In the genomic region with DNA sequence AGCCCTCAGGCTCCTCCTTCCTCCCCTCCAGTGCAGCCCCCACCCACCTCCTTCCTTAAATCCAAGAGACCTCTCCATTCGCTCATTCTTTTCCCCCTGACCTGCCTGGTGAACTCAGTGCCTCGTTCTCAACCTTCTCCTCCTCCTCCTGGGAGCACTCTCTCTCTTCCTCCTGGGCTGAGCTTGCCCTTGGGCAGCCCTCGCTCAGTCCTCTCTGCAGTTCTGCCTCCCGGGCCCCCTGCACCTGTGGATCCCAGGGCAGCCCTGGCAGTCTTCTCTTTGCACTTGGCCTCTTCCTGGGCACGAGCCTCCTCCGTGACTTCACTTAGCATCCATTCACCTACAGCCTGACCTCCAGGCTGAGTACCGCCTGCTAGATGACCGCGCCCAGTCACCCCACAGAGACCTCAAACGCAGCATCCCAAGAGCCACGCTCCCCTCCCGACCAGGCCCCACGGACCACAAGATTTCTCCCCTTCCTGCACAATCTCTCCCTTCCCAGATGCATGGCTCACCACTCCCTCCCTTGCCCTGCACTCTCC, we compare ENCODE assay signal across 18 cellular contexts. TPM values are rescaled to one million over a fixed set of nuclear protein-coding genes. Genes with fewer than 3 reads are reported as not detected.
DNase-seq lines count a peak whose midpoint lies in the region; ATAC-seq, FAIRE-seq and TF ChIP-seq lines count a peak whose summit lies in the region.
"Had no signal": no experiment of that assay in that cellular context is flagged by ENCODE, and none has a peak within 500 bp of the region (broad histone marks: within the 10 kb centered on the region; RNA-seq: fewer than 3 reads in every experiment).

No MANE protein-coding gene starts in this region.

- no peaks in the 10 kb centered on the region for H3K36me3 ChIP-seq in GM12878 (ENCODE audit: control insufficient read depth in 2 of 2, insufficient read depth in 2 of 2, low read length in 1 of 2)
- no peaks in the 10 kb centered on the region for H3K36me3 ChIP-seq in naive thymus-derived CD4-positive, alpha-beta T cell (ENCODE audit: control insufficient read depth in 2 of 3, insufficient read depth in 3 of 3, low read length in 3 of 3)
- H3K36me3 ChIP-seq: HAP-1 had no signal

- no TSS peak for BruUV-seq in GM12878 (replicated peaks; lab: Mats Ljungman, UMichigan)

- H3K27me3 ChIP-seq in GM12878 (replicated peaks in 1 of 2; ENCODE audit: control insufficient read depth in 2 of 2, insufficient read depth in 2 of 2, low read length in 1 of 2), result peaks cover 0 to 8% of the 10 kb centered on the region in 2 experiments; a peak in 2 of 4 replicates
- H3K27me3 ChIP-seq in naive thymus-derived CD4-positive, alpha-beta T cell (ENCODE audit: control insufficient read depth in 2 of 2, insufficient read depth in 2 of 2, low read length in 2 of 2), result no peaks in the 10 kb centered on the region

- no peak for FAIRE-seq in GM12878 (lab: Jason Lieb, UNC)

- no peak overlapping the region for H3K27ac ChIP-seq in GM12878 (ENCODE audit: control insufficient read depth, insufficient read depth)
- no peak overlapping the region for H3K27ac ChIP-seq in naive thymus-derived CD4-positive, alpha-beta T cell (ENCODE audit: low read depth, low read length)
- H3K27ac ChIP-seq: 22Rv1 had no signal

- no peak for TF ChIP-seq RAD21 in GM12878 (IDR thresholded peaks at IDR 0.05; ENCODE audit: insufficient read depth, low read depth, low read length)

- H3K79me2 ChIP-seq in GM12878 (ENCODE audit: control insufficient read depth, insufficient read depth, low read length), result no peaks in the 10 kb centered on the region

- H3K4me1 Mint-ChIP-seq in activated CD4-positive, alpha-beta T cell treated with anti-CD3 and anti-CD28 coated beads, Interleukin-2, amount 10 ng/mL, durations not matched to agents 7 days and 5 days, result no peaks in the 10 kb centered on the region
- no peaks in the 10 kb centered on the region for H3K4me1 Mint-ChIP-seq in activated CD4-positive, alpha-beta T cell treated with anti-CD3 and anti-CD28 coated beads for 36 hours
- H3K4me1 Mint-ChIP-seq in nephron progenitor cell, result peaks cover 64% of the 10 kb centered on the region
- peaks cover 9% of the 10 kb centered on the region for H3K4me1 Mint-ChIP-seq in stimulated activated memory B cell treated with anti-CD40 and anti-IgM and Interleukin-4, amounts not matched to agents 10 μg/mL and 1 μg/mL and 100 μg/mL, for 72 hours
- peaks cover 0 to 5% (median 0%) of the 10 kb centered on the region in 7 donors for H3K4me1 Mint-ChIP-seq in naive thymus-derived CD4-positive, alpha-beta T cell

- no peak for TF ChIP-seq CTCF in GM12878 (IDR thresholded peaks at IDR 0.05 in 2 of 3, conservative IDR thresholded peaks at IDR 0.05 in 1 of 3; ENCODE audit: control insufficient read depth in 2 of 3, extremely low read depth in 1 of 3, insufficient read depth in 1 of 3, low read depth in 3 of 3, low read length in 3 of 3)
- TF ChIP-seq CTCF in nephron progenitor cell (IDR thresholded peaks at IDR 0.05), result no peak

- H3K27me3 Mint-ChIP-seq in activated CD4-positive, alpha-beta T cell treated with anti-CD3 and anti-CD28 coated beads, Interleukin-2, amount 10 ng/mL, durations not matched to agents 7 days and 5 days, result peaks cover 18% of the 10 kb centered on the region
- peaks cover 8% of the 10 kb centered on the region for H3K27me3 Mint-ChIP-seq in activated CD4-positive, alpha-beta T cell treated with anti-CD3 and anti-CD28 coated beads for 36 hours
- H3K27me3 Mint-ChIP-seq in nephron progenitor cell (ENCODE audit: low read depth, poor library complexity), result peaks cover 16% of the 10 kb centered on the region
- H3K27me3 Mint-ChIP-seq in stimulated activated memory B cell treated with anti-CD40 and anti-IgM and Interleukin-4, amounts not matched to agents 10 μg/mL and 1 μg/mL and 100 μg/mL, for 72 hours, result peaks cover 49% of the 10 kb centered on the region
- H3K27me3 Mint-ChIP-seq in naive thymus-derived CD4-positive, alpha-beta T cell, result peaks cover 0 to 27% (median 0%) of the 10 kb centered on the region in 5 donors

- POLR2A ChIA-PET in activated CD4-positive, alpha-beta T cell treated with anti-CD3 and anti-CD28 coated beads, Interleukin-2, amount 10 ng/mL, durations not matched to agents 7 days and 5 days (lab: Charles Lee), result no interaction called here
- POLR2A ChIA-PET in activated CD4-positive, alpha-beta T cell treated with anti-CD3 and anti-CD28 coated beads for 36 hours (lab: Charles Lee), result no interaction called here
- POLR2A ChIA-PET in GM12878 (lab: Charles Lee), result interaction anchor here (0.8 to 1.2 kb wide), 2 partner anchors 17 to 37 kb away, joined by 3 read pairs; no protein-coding TSS in a partner anchor
- POLR2A ChIA-PET in naive thymus-derived CD4-positive, alpha-beta T cell (lab: Charles Lee), result interaction anchor here (1.1 kb wide), 1 partner anchor 38 kb away, joined by 3 read pairs; no protein-coding TSS in a partner anchor

- H3K4me1 ChIP-seq in GM12878 (ENCODE audit: control insufficient read depth, insufficient read depth, low read length), result no peaks in the 10 kb centered on the region
- H3K4me1 ChIP-seq in naive thymus-derived CD4-positive, alpha-beta T cell (ENCODE audit: control insufficient read depth in 2 of 2, insufficient read depth in 2 of 2, low read length in 2 of 2), result no peaks in the 10 kb centered on the region
- H3K4me1 ChIP-seq: HAP-1 had no signal

- peak overlapping the region; percentile 37 for H3K27ac Mint-ChIP-seq in activated CD4-positive, alpha-beta T cell treated with anti-CD3 and anti-CD28 coated beads, Interleukin-2, amount 10 ng/mL, durations not matched to agents 7 days and 5 days
- H3K27ac Mint-ChIP-seq in activated CD4-positive, alpha-beta T cell treated with anti-CD3 and anti-CD28 coated beads for 36 hours, result no peak overlapping the region
- peak overlapping the region; percentile 51 for H3K27ac Mint-ChIP-seq in nephron progenitor cell
- H3K27ac Mint-ChIP-seq in stimulated activated memory B cell treated with anti-CD40 and anti-IgM and Interleukin-4, amounts not matched to agents 10 μg/mL and 1 μg/mL and 100 μg/mL, for 72 hours, result peak overlapping the region; percentile 12
- H3K27ac Mint-ChIP-seq in naive thymus-derived CD4-positive, alpha-beta T cell, result no peak overlapping the region

- H4K20me1 ChIP-seq in GM12878 (ENCODE audit: control insufficient read depth, insufficient read depth), result no peaks in the 10 kb centered on the region

- intact Hi-C loops in activated CD4-positive, alpha-beta T cell treated with anti-CD3 and anti-CD28 coated beads for 36 hours (cut with DNase I, micrococcal nuclease), result no loop called here
- intact Hi-C loops in GM12878 (cut with micrococcal nuclease; ENCODE audit: unreplicated experiment), result no loop called here
- intact Hi-C loops in naive thymus-derived CD4-positive, alpha-beta T cell (cut with micrococcal nuclease), result no loop called here

- H3K36me3 Mint-ChIP-seq in activated CD4-positive, alpha-beta T cell treated with anti-CD3 and anti-CD28 coated beads, Interleukin-2, amount 10 ng/mL, durations not matched to agents 7 days and 5 days (ENCODE audit: low read depth), result no peaks in the 10 kb centered on the region
- H3K36me3 Mint-ChIP-seq in activated CD4-positive, alpha-beta T cell treated with anti-CD3 and anti-CD28 coated beads for 36 hours (ENCODE audit: low read depth), result no peaks in the 10 kb centered on the region
- H3K36me3 Mint-ChIP-seq in nephron progenitor cell (ENCODE audit: low read depth), result peaks cover 4% of the 10 kb centered on the region
- H3K36me3 Mint-ChIP-seq in stimulated activated memory B cell treated with anti-CD40 and anti-IgM and Interleukin-4, amounts not matched to agents 10 μg/mL and 1 μg/mL and 100 μg/mL, for 72 hours, result no peaks in the 10 kb centered on the region
- no peaks in the 10 kb centered on the region for H3K36me3 Mint-ChIP-seq in naive thymus-derived CD4-positive, alpha-beta T cell

- SMC1A ChIA-PET in GM12878 (lab: Charles Lee; ENCODE audit: uncharacterized antibody, unreplicated experiment), result interaction anchor here (1.0 to 6.3 kb wide), 5 partner anchors 16 to 102 kb away, joined by 3 to 40 read pairs (median 6); no protein-coding TSS in a partner anchor

- no peak for TF ChIP-seq EP300 in GM12878 (IDR thresholded peaks at IDR 0.05; ENCODE audit: borderline replicate concordance in 1 of 2, control insufficient read depth in 1 of 2, low read depth in 2 of 2, low read length in 2 of 2)

- H3K9me3 Mint-ChIP-seq in activated CD4-positive, alpha-beta T cell treated with anti-CD3 and anti-CD28 coated beads, Interleukin-2, amount 10 ng/mL, durations not matched to agents 7 days and 5 days, result no peaks in the 10 kb centered on the region
- no peaks in the 10 kb centered on the region for H3K9me3 Mint-ChIP-seq in activated CD4-positive, alpha-beta T cell treated with anti-CD3 and anti-CD28 coated beads for 36 hours (ENCODE audit: low read depth)
- H3K9me3 Mint-ChIP-seq in nephron progenitor cell, result peaks cover 4% of the 10 kb centered on the region
- H3K9me3 Mint-ChIP-seq in stimulated activated memory B cell treated with anti-CD40 and anti-IgM and Interleukin-4, amounts not matched to agents 10 μg/mL and 1 μg/mL and 100 μg/mL, for 72 hours, result peaks cover 3% of the 10 kb centered on the region
- peaks cover 0 to 1% (median 0%) of the 10 kb centered on the region in 11 donors for H3K9me3 Mint-ChIP-seq in naive thymus-derived CD4-positive, alpha-beta T cell

- in situ Hi-C loops in GM12878 (cut with MboI), result no loop called here
- in situ Hi-C loops in G401 (cut with HindIII; ENCODE audit: low sequenced_read_pairs), result no loop called here

- WGBS in GM12878 (ENCODE audit: insufficient coverage, insufficient replicate concordance, low lambda C conversion rate, missing lambda C conversion rate), result 33% methylated on average over 11 of the region's 13 CpGs

- DNase-seq in activated CD4-positive, alpha-beta T cell treated with anti-CD3 and anti-CD28 coated beads, Interleukin-2, amount 10 ng/mL, durations not matched to agents 7 days and 5 days, result no peak
- no peak for DNase-seq in activated CD4-positive, alpha-beta T cell treated with anti-CD3 and anti-CD28 coated beads for 36 hours
- no peak for DNase-seq in GM12878 (ENCODE audit: low read depth, low spot score)
- DNase-seq in nephron progenitor cell, result no peak
- no peak for DNase-seq in naive thymus-derived CD4-positive, alpha-beta T cell
- no peak for DNase-seq in G401 (ENCODE audit: low spot score)
- no peak for DNase-seq in NCI-H2081 (lab: John Stamatoyannopoulos, UW)
- DNase-seq: C1 segment of cervical spinal cord, DMS153, IMR-90, NCI-H1417, NCI-H2029, NCI-H345, NCI-H526 treated with DMSO at 0.1 percent for 48 hours had no signal

- CTCF ChIA-PET in activated CD4-positive, alpha-beta T cell treated with anti-CD3 and anti-CD28 coated beads, Interleukin-2, amount 10 ng/mL, durations not matched to agents 7 days and 5 days (lab: Charles Lee), result interaction anchor here (0.9 kb wide), 1 partner anchor 182 kb away, joined by 3 read pairs; no protein-coding TSS in a partner anchor
- CTCF ChIA-PET in activated CD4-positive, alpha-beta T cell treated with anti-CD3 and anti-CD28 coated beads for 36 hours (lab: Charles Lee), result interaction anchor here (1.3 kb wide), 1 partner anchor 18 kb away, joined by 3 read pairs; no protein-coding TSS in a partner anchor
- CTCF ChIA-PET in GM12878 (lab: Yijun Ruan, JAX), result interaction anchor here (0.8 to 1.5 kb wide), 2 partner anchors 15 to 70 kb away, joined by 3 to 5 read pairs; no protein-coding TSS in a partner anchor
- CTCF ChIA-PET in naive thymus-derived CD4-positive, alpha-beta T cell (lab: Charles Lee), result no interaction called here

- no peak overlapping the region for H3K9ac ChIP-seq in GM12878 (ENCODE audit: control insufficient read depth, insufficient read depth, low read length)

- no peak for ATAC-seq in activated CD4-positive, alpha-beta T cell treated with anti-CD3 and anti-CD28 coated beads for 36 hours
- no peak; the same call in 2 of the 3 replicates for ATAC-seq in GM12878
- no peak for ATAC-seq in stimulated activated memory B cell treated with anti-CD40 and anti-IgM and Interleukin-4, amounts not matched to agents 10 μg/mL and 1 μg/mL and 100 μg/mL, for 72 hours
- no peak for ATAC-seq in naive thymus-derived CD4-positive, alpha-beta T cell
- ATAC-seq: Right ventricle myocardium inferior had no signal

- no peak for TF ChIP-seq POLR2A in GM12878 (IDR thresholded peaks at IDR 0.05; ENCODE audit: low read depth, low read length)

- H3K4me2 ChIP-seq in GM12878 (ENCODE audit: control insufficient read depth, insufficient read depth), result no peak overlapping the region

- RAD21 ChIA-PET in GM12878 (lab: Charles Lee; ENCODE audit: unreplicated experiment), result interaction anchor here (1.0 to 2.1 kb wide), 9 partner anchors 9 to 144 kb away, joined by 3 to 23 read pairs (median 8); a partner anchor contains a TSS

- H3K9me3 ChIP-seq in GM12878 (replicated peaks; ENCODE audit: control insufficient read depth, insufficient read depth, low read length), result no peaks in the 10 kb centered on the region
- H3K9me3 ChIP-seq in naive thymus-derived CD4-positive, alpha-beta T cell (ENCODE audit: control insufficient read depth in 2 of 3, low read length in 3 of 3), result no peaks in the 10 kb centered on the region
- H3K9me3 ChIP-seq: HAP-1 had no signal

- H3K4me3 ChIP-seq in GM12878, result no peak overlapping the region
- no peak overlapping the region for H3K4me3 ChIP-seq in naive thymus-derived CD4-positive, alpha-beta T cell (ENCODE audit: low read length)
- H3K4me3 ChIP-seq: HAP-1 had no signal

- no peak overlapping the region for H2AFZ ChIP-seq in GM12878 (ENCODE audit: control insufficient read depth, low read depth, low read length)

- H3K4me3 Mint-ChIP-seq in activated CD4-positive, alpha-beta T cell treated with anti-CD3 and anti-CD28 coated beads, Interleukin-2, amount 10 ng/mL, durations not matched to agents 7 days and 5 days, result no peak overlapping the region
- H3K4me3 Mint-ChIP-seq in activated CD4-positive, alpha-beta T cell treated with anti-CD3 and anti-CD28 coated beads for 36 hours, result no peak overlapping the region
- no peak overlapping the region for H3K4me3 Mint-ChIP-seq in nephron progenitor cell
- no peak overlapping the region for H3K4me3 Mint-ChIP-seq in stimulated activated memory B cell treated with anti-CD40 and anti-IgM and Interleukin-4, amounts not matched to agents 10 μg/mL and 1 μg/mL and 100 μg/mL, for 72 hours
- H3K4me3 Mint-ChIP-seq in naive thymus-derived CD4-positive, alpha-beta T cell, result no peak overlapping the region

RNA-seq across cellular contexts. Expression of a gene that starts 58.9 kb away (rescaled TPM):
- total RNA-seq in activated CD4-positive, alpha-beta T cell treated with anti-CD3 and anti-CD28 coated beads, Interleukin-2, amount 10 ng/mL, durations not matched to agents 7 days and 5 days, result 100 to 1,000 TPM; 126 to 134 TPM
- 100 to 1,000 TPM; 171 to 213 TPM for total RNA-seq in activated CD4-positive, alpha-beta T cell treated with anti-CD3 and anti-CD28 coated beads for 36 hours
- total RNA-seq in GM12878 (2013; cell fraction: nucleolus; rRNA removed), result 271 and 378 TPM in 2 replicates
- total RNA-seq in GM12878 (2014; rRNA removed) (62.6 and 69.8 TPM in 2 replicates), GM12878 (2014; rRNA removed; fragmentation: Illumina TruSeq; extraction: Trizol) (37.8 and 40.4 TPM in 2 replicates), GM12878 (2021) (36.6 and 39.0 TPM in 2 replicates)
- polyA plus RNA-seq in GM12878 (2011; ENCODE audit: low read depth), result 6.1 TPM
- polyA plus RNA-seq in GM12878 (2011; rRNA removed) (388 and 613 TPM in 2 replicates), GM12878 (2014; fragmentation: Illumina TruSeq; extraction: Trizol) (32.4 and 44.6 TPM in 2 replicates), GM12878 (2014; fragmentation: Nextera tagmentation; extraction: Ambion mirVana) (10 to 100 TPM; 77.3 to 82.5 TPM), GM12878 (2014; rRNA removed) (116 and 162 TPM in 2 replicates), GM12878 (2016; fragmentation: Nextera tagmentation; extraction: Ambion mirVana) (10 to 100 TPM; 69.1 to 81.6 TPM)
- 630 and 953 TPM in 2 replicates for polyA plus RNA-seq in GM12878 (2011; cell fraction: cytosol; rRNA removed)
- polyA plus RNA-seq in GM12878 (2011; cell fraction: nucleus; rRNA removed), result 989 and 1,075 TPM in 2 replicates
- polyA plus RNA-seq in GM12878 (2012), result 12.6 and 14.8 TPM in 2 replicates
- polyA minus RNA-seq in GM12878 (2011; rRNA and poly(A)+ RNA removed), result 376 and 648 TPM in 2 replicates
- polyA minus RNA-seq in GM12878 (2011; cell fraction: cytosol; rRNA and poly(A)+ RNA removed), result 107 and 121 TPM in 2 replicates
- 445 and 634 TPM in 2 replicates for polyA minus RNA-seq in GM12878 (2011; cell fraction: nucleus; rRNA and poly(A)+ RNA removed)
- 100 to 1,000 TPM in 2 of 5 experiments, 10 to 100 TPM in 3; 43.0 to 185 (median 77.1) TPM for total RNA-seq in naive thymus-derived CD4-positive, alpha-beta T cell
- polyA plus RNA-seq in naive thymus-derived CD4-positive, alpha-beta T cell, result 100 to 1,000 TPM; 206 to 309 TPM
- total RNA-seq in G401 (2014; rRNA removed; shearing (Covaris generic)), result 293 and 327 TPM in 2 replicates

Comparison
In these comparisons a context has a peak if more than half of its experiments do, and no peak if none do; other contexts are left out.
1. H3K27ac Mint-ChIP-seq: peak in activated CD4-positive, alpha-beta T cell treated with anti-CD3 and anti-CD28 coated beads, Interleukin-2, amount 10 ng/mL, durations not matched to agents 7 days and 5 days (single experiment), nephron progenitor cell (single experiment) and stimulated activated memory B cell treated with anti-CD40 and anti-IgM and Interleukin-4, amounts not matched to agents 10 μg/mL and 1 μg/mL and 100 μg/mL, for 72 hours (single experiment); none in activated CD4-positive, alpha-beta T cell treated with anti-CD3 and anti-CD28 coated beads for 36 hours (single experiment) and naive thymus-derived CD4-positive, alpha-beta T cell (0 of 9).
2. POLR2A ChIA-PET loops: an anchor here in GM12878 (0.8 to 1.2 kb wide) and naive thymus-derived CD4-positive, alpha-beta T cell (1.1 kb wide); none called in activated CD4-positive, alpha-beta T cell treated with anti-CD3 and anti-CD28 coated beads, Interleukin-2, amount 10 ng/mL, durations not matched to agents 7 days and 5 days and activated CD4-positive, alpha-beta T cell treated with anti-CD3 and anti-CD28 coated beads for 36 hours.